Comparison of ENCODE assay signal across 8 cellular contexts in the genomic region with DNA sequence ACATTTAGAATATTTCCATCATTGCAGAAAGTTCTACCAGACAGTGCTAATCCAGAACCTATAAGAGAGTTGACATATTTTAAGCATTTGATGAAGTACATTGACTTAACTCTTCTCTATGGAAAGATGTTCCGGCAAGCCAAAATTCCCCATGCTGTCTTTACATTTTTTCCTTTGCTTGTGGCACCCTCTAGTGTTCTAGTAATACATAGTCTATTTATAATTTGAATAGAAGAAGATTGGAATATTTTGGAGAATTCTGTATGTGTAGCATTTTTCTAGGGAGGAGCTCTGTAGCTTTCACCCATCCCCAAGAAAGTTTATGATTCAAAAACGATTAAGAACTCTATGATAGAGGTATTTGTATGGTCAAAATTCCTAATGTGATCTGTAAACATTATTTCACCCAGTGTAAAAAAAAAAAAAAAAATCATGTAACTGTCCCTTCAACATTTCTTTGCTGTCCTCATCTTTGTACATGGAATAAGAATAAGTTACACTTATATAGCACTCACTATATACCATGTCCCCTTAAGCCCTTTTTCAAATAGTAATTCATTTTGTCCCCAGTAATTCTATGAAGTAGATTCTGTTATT. TPM values are rescaled to one million over a fixed set of nuclear protein-coding genes. Genes with fewer than 3 reads are reported as not detected.
DNase-seq lines count a peak whose midpoint lies in the region; ATAC-seq and TF ChIP-seq lines count a peak whose summit lies in the region.

No MANE protein-coding gene starts in this region.

- no peak for TF ChIP-seq EP300 in gastroesophageal sphincter (IDR thresholded peaks at IDR 0.05)

- TF ChIP-seq CTCF in gastroesophageal sphincter (IDR thresholded peaks at IDR 0.05) (peak in 3 of 4 experiments; percentile 50 to 58 (median 52)), tibial artery (IDR thresholded peaks at IDR 0.05) (peak; percentile 33 to 48), GM10266 (IDR thresholded peaks at IDR 0.05; ENCODE audit: control insufficient read depth, insufficient read depth, low read depth, missing control alignments) (no peak)

- H3K4me1 ChIP-seq in gastroesophageal sphincter, result peaks cover 0 to 30% (median 0%) of the 10 kb centered on the region in 3 donors
- H3K4me1 ChIP-seq in tibial artery, result no peaks in the 10 kb centered on the region

- no peak for ATAC-seq in gastroesophageal sphincter
- no peak for ATAC-seq in HG03442 (IDR thresholded peaks at IDR 0.05; ENCODE audit: unreplicated experiment)
- no peak for ATAC-seq in GM18505 (IDR thresholded peaks at IDR 0.05; ENCODE audit: unreplicated experiment)

- H3K36me3 ChIP-seq in SK-N-MC (ENCODE audit: insufficient read depth, low read length) (no peaks in the 10 kb centered on the region), gastroesophageal sphincter (peaks cover 0 to 9% of the 10 kb centered on the region in 2 donors), tibial artery (no peaks in the 10 kb centered on the region)

- 10 to 12% methylated on average over 2 of the region's 2 CpGs for WGBS in gastroesophageal sphincter (ENCODE audit: low coverage in 1 of 2), 2 donors

- H3K9ac ChIP-seq in SK-N-MC (ENCODE audit: insufficient read length), result no peak overlapping the region

- H3K27me3 ChIP-seq in gastroesophageal sphincter (no peaks in the 10 kb centered on the region), tibial artery (no peaks in the 10 kb centered on the region)

- DNase-seq in DMS 273 treated with DMSO at 0.1 percent for 48 hours (lab: John Stamatoyannopoulos, UW), result peak; percentile 47
- DNase-seq in M059J (ENCODE audit: low read depth), result peak; percentile 61
- peak; percentile 34 for DNase-seq in SK-N-MC (ENCODE audit: low read depth, low spot score)
- no peak for DNase-seq in tibial artery
- DNase-seq in GM10266 (ENCODE audit: extremely low spot score), result no peak

- H3K9me3 ChIP-seq in SK-N-MC (ENCODE audit: low read depth, low read length) (no peaks in the 10 kb centered on the region), gastroesophageal sphincter (no peaks in the 10 kb centered on the region), tibial artery (no peaks in the 10 kb centered on the region)

- H3K27ac ChIP-seq in SK-N-MC, result peak overlapping the region; percentile 16; the same call in 1 of the 2 replicates
- no peak overlapping the region for H3K27ac ChIP-seq in gastroesophageal sphincter
- H3K27ac ChIP-seq in tibial artery, result no peak overlapping the region

- intact Hi-C loops in tibial artery (cut with DNase I; ENCODE audit: low total_unique reads), result loop anchor here (10.0 kb wide), 1 partner anchor 280 kb away; no protein-coding TSS in a partner anchor

- H3K4me3 ChIP-seq in SK-N-MC (no peak overlapping the region), gastroesophageal sphincter (no peak overlapping the region), tibial artery (no peak overlapping the region)

- no peak for TF ChIP-seq POLR2A in gastroesophageal sphincter (IDR thresholded peaks at IDR 0.05)
- TF ChIP-seq POLR2A in GM18505 (IDR thresholded peaks at IDR 0.05; ENCODE audit: borderline replicate concordance, extremely low read depth, insufficient read depth, insufficient read length), result no peak

RNA-seq across cellular contexts. Expression of a gene that starts 33.2 kb away (rescaled TPM):
- total RNA-seq in M059J (2014; rRNA removed; shearing (Covaris generic)), result 13.3 and 20.2 TPM in 2 replicates
- total RNA-seq in gastroesophageal sphincter, result 10 to 100 TPM in 3 of 4 donors, 1 to 10 TPM in 1; 7.8 to 20.5 (median 17.0) TPM

Comparison
In these comparisons a context has a peak if more than half of its experiments do, and no peak if none do; other contexts are left out.
1. DNase-seq: peak in DMS 273 treated with DMSO at 0.1 percent for 48 hours (single experiment), M059J (single experiment) and SK-N-MC (single experiment); none in tibial artery (0 of 2) and GM10266 (single experiment).